Comparison of ENCODE assay signal across 8 cellular contexts in the genomic region with DNA sequence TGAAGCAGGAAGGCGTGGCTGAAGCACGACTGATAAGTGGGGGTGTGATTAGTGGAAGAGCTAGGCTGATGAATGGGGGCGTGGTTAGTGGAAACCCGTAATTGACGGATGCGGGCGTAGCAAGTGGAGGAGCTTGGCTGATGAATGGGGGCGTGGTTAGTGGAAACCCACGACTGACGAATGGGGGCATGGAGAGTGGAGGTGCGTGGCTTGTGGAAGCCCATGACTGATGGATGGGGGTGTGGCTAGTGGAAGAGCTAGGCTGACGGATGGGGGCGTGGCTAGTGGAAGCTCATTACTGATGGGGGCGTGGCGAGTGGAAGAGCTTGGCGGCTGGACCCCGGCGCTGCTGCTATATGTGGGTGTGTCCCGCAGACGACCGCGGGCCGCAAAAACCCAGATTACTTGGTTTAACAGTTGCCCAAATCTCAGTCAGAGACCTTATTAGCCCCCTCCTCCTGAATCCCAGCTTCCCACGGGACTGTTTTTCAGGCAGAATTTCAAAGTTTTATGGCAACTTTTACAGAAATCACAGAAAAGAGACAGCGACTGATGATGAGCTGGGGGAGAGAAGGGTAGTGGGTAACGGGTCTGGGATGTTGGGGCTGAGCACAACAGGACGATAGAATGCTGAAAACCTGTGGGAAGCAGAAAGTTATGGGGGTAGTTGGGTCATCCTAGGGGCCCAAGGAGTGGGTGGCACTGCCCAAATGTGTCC. TPM values are rescaled to one million over a fixed set of nuclear protein-coding genes. Genes with fewer than 3 reads are reported as not detected.
A peak's percentile ranks its signal among the peaks of the same experiment; 100 is the strongest.
DNase-seq lines count a peak whose midpoint lies in the region; ATAC-seq, FAIRE-seq and TF ChIP-seq lines count a peak whose summit lies in the region.

No MANE protein-coding gene starts in this region.

- H2AK5ac ChIP-seq in mesenchymal stem cell (ENCODE audit: low read length, severe bottlenecking), result no peak overlapping the region

- H3K27me3 ChIP-seq in mesenchymal stem cell (ENCODE audit: control insufficient read depth in 1 of 2, insufficient read depth in 1 of 2, low read length in 2 of 2), result peaks cover 37 to 56% of the 10 kb centered on the region in 2 experiments

- H3K36me3 ChIP-seq in mesenchymal stem cell (ENCODE audit: control insufficient read depth in 1 of 2, insufficient read depth in 2 of 2, low read depth in 1 of 2, low read length in 2 of 2), result no peaks in the 10 kb centered on the region

- no peak overlapping the region for H2AFZ ChIP-seq in mesenchymal stem cell (ENCODE audit: low read depth, low read length)

- no peak overlapping the region for H4K91ac ChIP-seq in mesenchymal stem cell (ENCODE audit: low read length)

- peak overlapping the region in 1 of 2 experiments; percentile 45 for H3K4me3 ChIP-seq in mesenchymal stem cell (ENCODE audit: insufficient read depth in 1 of 2, low read depth in 1 of 2, low read length in 2 of 2)

- H3K14ac ChIP-seq in mesenchymal stem cell (ENCODE audit: low read length in 2 of 2), result no peak overlapping the region

- H3K27ac Mint-ChIP-seq in endothelial cell (ENCODE audit: unreplicated experiment), result no peak overlapping the region

- H4K8ac ChIP-seq in mesenchymal stem cell (ENCODE audit: low read length), result no peak overlapping the region

- H3K79me1 ChIP-seq in mesenchymal stem cell (replicated peaks; ENCODE audit: low read length, poor library complexity, severe bottlenecking), result no peaks in the 10 kb centered on the region

- H3K27me3 Mint-ChIP-seq in endothelial cell (ENCODE audit: unreplicated experiment), result peaks cover 16% of the 10 kb centered on the region

- peak overlapping the region; percentile 58 for H3K9ac ChIP-seq in mesenchymal stem cell (ENCODE audit: low read length)

- no peak overlapping the region for H2BK120ac ChIP-seq in mesenchymal stem cell (ENCODE audit: low read depth, low read length)

- DNase-seq in D341Med (ENCODE audit: low spot score), result peak; percentile 95
- DNase-seq in HTR-8/SVneo (ENCODE audit: insufficient read length, low spot score), result peak; percentile 94
- DNase-seq in NOMO-1 (lab: John Stamatoyannopoulos, UW; ENCODE audit: unreplicated experiment in 2 of 2), result peak; percentile 92 to 94
- DNase-seq in activated CD8-positive, alpha-beta memory T cell treated with anti-CD3 and anti-CD28 coated beads for 24 hours, result peak; percentile 85
- DNase-seq in endothelial cell (ENCODE audit: low spot score), result peak; percentile 91
- DNase-seq in mesenchymal stem cell, result peak; percentile 100
- peak; percentile 58 to 84 for DNase-seq in stimulated activated CD8-positive, alpha-beta memory T cell treated with anti-CD3 and anti-CD28 coated beads, Interleukin-15, amount 100 ng/mL, for 4 hours (ENCODE audit: low read depth in 2 of 2)

- no peak overlapping the region for H2BK15ac ChIP-seq in mesenchymal stem cell (ENCODE audit: low read depth, poor library complexity, severe bottlenecking)

- no peak overlapping the region for H2BK5ac ChIP-seq in mesenchymal stem cell (ENCODE audit: low read depth, low read length, poor library complexity, severe bottlenecking)

- FAIRE-seq in HTR-8/SVneo (lab: Jason Lieb, UNC), result peak; percentile 99

- H3K27ac ChIP-seq in mesenchymal stem cell (ENCODE audit: low read length, poor library complexity, severe bottlenecking), result no peak overlapping the region

- H3K23ac ChIP-seq in mesenchymal stem cell (ENCODE audit: low read length in 2 of 2), result no peak overlapping the region

- H3K4me2 ChIP-seq in mesenchymal stem cell (ENCODE audit: low read length, poor library complexity, severe bottlenecking), result peak overlapping the region; percentile 71

- no peak overlapping the region for H3K4ac ChIP-seq in mesenchymal stem cell (ENCODE audit: low read depth in 1 of 2, low read length in 2 of 2)

- no peaks in the 10 kb centered on the region for H3K9me3 ChIP-seq in mesenchymal stem cell (ENCODE audit: control insufficient read depth, low read length)

- no peak overlapping the region for H2BK12ac ChIP-seq in mesenchymal stem cell (ENCODE audit: low read length in 2 of 2)

- no peak for TF ChIP-seq CTCF in endothelial cell (IDR thresholded peaks at IDR 0.05; ENCODE audit: unreplicated experiment)

- peaks cover 3% of the 10 kb centered on the region for H3K4me1 Mint-ChIP-seq in endothelial cell (ENCODE audit: unreplicated experiment)

- no peak for ATAC-seq in HG03571 (IDR thresholded peaks at IDR 0.05; ENCODE audit: unreplicated experiment)

- no peak overlapping the region for H3K18ac ChIP-seq in mesenchymal stem cell (ENCODE audit: low read depth in 1 of 2, low read length in 2 of 2)

- peaks cover 19% of the 10 kb centered on the region for H3K4me1 ChIP-seq in mesenchymal stem cell (ENCODE audit: control insufficient read depth, insufficient read depth, low read depth, low read length)

- no peaks in the 10 kb centered on the region for H3K9me3 Mint-ChIP-seq in endothelial cell (ENCODE audit: unreplicated experiment)

- H3K4me3 Mint-ChIP-seq in endothelial cell (ENCODE audit: unreplicated experiment), result no peak overlapping the region

- H3K36me3 Mint-ChIP-seq in endothelial cell (ENCODE audit: low read depth, unreplicated experiment), result no peaks in the 10 kb centered on the region

- WGBS in mesenchymal stem cell, result 2% methylated on average over 27 of the region's 27 CpGs

RNA-seq across cellular contexts. Expression of a gene that starts 9.0 kb away (rescaled TPM):
- 2.7 TPM for total RNA-seq in endothelial cell (ENCODE audit: unreplicated experiment)
- polyA plus RNA-seq in mesenchymal stem cell (2013, experiment 1 of 2), result 44.6 TPM
- polyA plus RNA-seq in mesenchymal stem cell (2013, experiment 2 of 2), result 40.4 TPM

RNA-seq across cellular contexts. Expression of a gene that starts 43.4 kb away (rescaled TPM):
- 0.80 TPM for total RNA-seq in endothelial cell (ENCODE audit: unreplicated experiment)
- polyA plus RNA-seq in mesenchymal stem cell (2013, experiment 1 of 2), result 0.06 TPM
- 0.07 TPM for polyA plus RNA-seq in mesenchymal stem cell (2013, experiment 2 of 2)

RNA-seq across cellular contexts. Expression of a gene that starts 55.7 kb away (rescaled TPM):
- 12.0 TPM for total RNA-seq in endothelial cell (ENCODE audit: unreplicated experiment)
- 8.5 TPM for polyA plus RNA-seq in mesenchymal stem cell (2013, experiment 1 of 2)
- 8.6 TPM for polyA plus RNA-seq in mesenchymal stem cell (2013, experiment 2 of 2)
